Comparison of ENCODE assay signal across 9 cellular contexts in the genomic region with DNA sequence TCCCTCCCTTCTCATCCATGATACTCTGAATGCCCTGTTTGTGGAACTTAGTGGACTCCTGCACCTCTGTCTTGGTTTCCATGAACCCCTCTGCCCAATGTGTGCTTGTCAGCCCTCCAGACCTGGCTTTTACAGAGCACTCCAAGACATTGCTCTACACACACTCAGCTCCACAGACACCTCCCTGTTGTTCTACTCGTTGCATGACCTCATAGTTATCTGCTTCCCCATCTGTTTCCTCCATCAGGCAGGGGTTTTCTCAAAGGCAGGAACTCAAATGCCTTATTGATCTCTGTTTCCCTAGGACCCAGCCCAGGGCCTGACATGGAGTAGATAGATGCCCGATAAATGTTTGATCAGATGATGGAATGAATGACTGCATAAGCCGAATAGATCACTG. TPM values are rescaled to one million over a fixed set of nuclear protein-coding genes. Genes with fewer than 3 reads are reported as not detected.
DNase-seq lines count a peak whose midpoint lies in the region; FAIRE-seq and TF ChIP-seq lines count a peak whose summit lies in the region.
"Had no signal": no experiment of that assay in that cellular context is flagged by ENCODE, and none has a peak within 500 bp of the region (broad histone marks: within the 10 kb centered on the region; RNA-seq: fewer than 3 reads in every experiment).

No MANE protein-coding gene starts in this region.

- H3K9me3 Mint-ChIP-seq in HFFc6 (no peaks in the 10 kb centered on the region), glutamatergic neuron (ENCODE audit: unreplicated experiment) (peaks cover 10% of the 10 kb centered on the region), mesothelial cell of epicardium (no peaks in the 10 kb centered on the region)

- WGBS in small intestine, 3 donors: 47 to 58% (median 52%) methylated on average over 3 of the region's 3 CpGs
- 19 to 33% (median 22%) methylated on average over 3 of the region's 3 CpGs for WGBS in spleen, 5 donors

- H3K4me3 Mint-ChIP-seq in HFFc6: no peak overlapping the region
- peak overlapping the region; percentile 82 for H3K4me3 Mint-ChIP-seq in glutamatergic neuron (ENCODE audit: unreplicated experiment)
- no peak overlapping the region for H3K4me3 Mint-ChIP-seq in mesothelial cell of epicardium

- H3K9me3 ChIP-seq in small intestine (ENCODE audit: control insufficient read depth, low read depth): no peaks in the 10 kb centered on the region
- no peaks in the 10 kb centered on the region for H3K9me3 ChIP-seq in spleen
- H3K9me3 ChIP-seq: pancreas had no signal

- H3K4me1 Mint-ChIP-seq in HFFc6 (ENCODE audit: low read depth): peaks cover 66% of the 10 kb centered on the region
- peaks cover 46% of the 10 kb centered on the region for H3K4me1 Mint-ChIP-seq in glutamatergic neuron (ENCODE audit: low read depth, unreplicated experiment)
- H3K4me1 Mint-ChIP-seq in mesothelial cell of epicardium: peaks cover 22% of the 10 kb centered on the region

- H3K36me3 Mint-ChIP-seq in HFFc6 (ENCODE audit: low read depth): no peaks in the 10 kb centered on the region
- H3K36me3 Mint-ChIP-seq in glutamatergic neuron (ENCODE audit: unreplicated experiment): peaks cover 12% of the 10 kb centered on the region
- H3K36me3 Mint-ChIP-seq in mesothelial cell of epicardium: peaks cover 10% of the 10 kb centered on the region

- H3K27me3 Mint-ChIP-seq in HFFc6 (ENCODE audit: insufficient read depth) (peaks cover 5% of the 10 kb centered on the region), glutamatergic neuron (ENCODE audit: unreplicated experiment) (peaks cover 24% of the 10 kb centered on the region), mesothelial cell of epicardium (ENCODE audit: low read depth) (no peaks in the 10 kb centered on the region)

- TF ChIP-seq POLR2A in spleen (IDR thresholded peaks at IDR 0.05): no peak

- no peak for TF ChIP-seq CTCF in HFFc6 (IDR thresholded peaks at IDR 0.05)
- no peak for TF ChIP-seq CTCF in glutamatergic neuron (IDR thresholded peaks at IDR 0.05; ENCODE audit: partially characterized antibody, unreplicated experiment)
- TF ChIP-seq CTCF in mesothelial cell of epicardium (IDR thresholded peaks at IDR 0.05; ENCODE audit: unreplicated experiment): no peak
- no peak for TF ChIP-seq CTCF in spleen (IDR thresholded peaks at IDR 0.05 in 8 of 11, conservative IDR thresholded peaks at IDR 0.05 in 3 of 11)

- H3K36me3 ChIP-seq in small intestine (ENCODE audit: control insufficient read depth in 2 of 2, insufficient read depth in 2 of 2, low read length in 2 of 2) (peaks cover 0 to 2% of the 10 kb centered on the region in 2 donors), spleen (no peaks in the 10 kb centered on the region)
- H3K36me3 ChIP-seq: pancreas had no signal

- H3K4me3 ChIP-seq in small intestine (ENCODE audit: low read depth in 1 of 2, low read length in 2 of 2) (no peak overlapping the region), spleen (no peak overlapping the region)
- H3K4me3 ChIP-seq: pancreas had no signal

- H3K27ac Mint-ChIP-seq in HFFc6 (peak overlapping the region; percentile 31), glutamatergic neuron (ENCODE audit: unreplicated experiment) (peak overlapping the region; percentile 95), mesothelial cell of epicardium (no peak overlapping the region)

- H3K4me1 ChIP-seq in small intestine (ENCODE audit: control insufficient read depth in 2 of 2, insufficient read depth in 1 of 2, low read depth in 1 of 2, low read length in 1 of 2): peaks cover 16 to 42% of the 10 kb centered on the region in 2 donors
- H3K4me1 ChIP-seq in spleen: peaks cover 61 to 100% (median 90%) of the 10 kb centered on the region in 6 donors
- H3K4me1 ChIP-seq: pancreas had no signal

- intact Hi-C loops in spleen (cut with DNase I; ENCODE audit: low total_unique reads): no loop called here

- peak overlapping the region; percentile 41 to 58 for H3K27ac ChIP-seq in small intestine (ENCODE audit: low read depth in 1 of 2, low read length in 1 of 2)
- peak overlapping the region in 4 of 8 donors; percentile 35 to 91 (median 50) for H3K27ac ChIP-seq in spleen
- H3K27ac ChIP-seq: pancreas had no signal

- no peaks in the 10 kb centered on the region for H3K27me3 ChIP-seq in small intestine (ENCODE audit: control insufficient read depth in 2 of 2, insufficient read depth in 2 of 2, low read length in 2 of 2)
- no peaks in the 10 kb centered on the region for H3K27me3 ChIP-seq in spleen (replicated peaks in 1 of 7)
- H3K27me3 ChIP-seq: pancreas had no signal

- DNase-seq in HFFc6 (no peak), UCSD-AML1 (lab: John Stamatoyannopoulos, UW; ENCODE audit: unreplicated experiment) (peak; percentile 40), glutamatergic neuron (no peak), small intestine (no peak), mesothelial cell of epicardium (ENCODE audit: low spot score in 2 of 2, unreplicated experiment in 2 of 2) (no peak), spleen (no peak)
- DNase-seq in stimulated activated CD4-positive, alpha-beta T cell treated with anti-CD3 and anti-CD28 coated beads, Interleukin-1b, Interleukin-23, amount 100 ng/mL, for 48 hours: no peak
- DNase-seq: H7, pancreas had no signal

- FAIRE-seq in small intestine (lab: Jason Lieb, UNC): no peak
- FAIRE-seq: pancreas had no signal

RNA-seq across cellular contexts. Expression of a gene that starts 13.3 kb away (rescaled TPM):
- 10 to 100 TPM; 44.4 to 62.1 (median 50.1) TPM for total RNA-seq in HFFc6 (2021; fragmentation: NEBNext Ultra II Directional; extraction: Animal tissue kit (Norgen Biotek cat#: 25700))
- total RNA-seq in glutamatergic neuron (ENCODE audit: unreplicated experiment) (458 TPM), mesothelial cell of epicardium (286 to 307 TPM (median 301 TPM) in 3 replicates), spleen (100 to 1,000 TPM in 6 of 7 donors, 10 to 100 TPM in 1; 96.7 to 144 (median 134) TPM)
- polyA plus RNA-seq in small intestine (10 to 100 TPM; 27.6 to 67.3 (median 35.0) TPM), spleen (10 to 100 TPM; 28.0 to 51.3 (median 29.3) TPM)
